In the genomic region with DNA sequence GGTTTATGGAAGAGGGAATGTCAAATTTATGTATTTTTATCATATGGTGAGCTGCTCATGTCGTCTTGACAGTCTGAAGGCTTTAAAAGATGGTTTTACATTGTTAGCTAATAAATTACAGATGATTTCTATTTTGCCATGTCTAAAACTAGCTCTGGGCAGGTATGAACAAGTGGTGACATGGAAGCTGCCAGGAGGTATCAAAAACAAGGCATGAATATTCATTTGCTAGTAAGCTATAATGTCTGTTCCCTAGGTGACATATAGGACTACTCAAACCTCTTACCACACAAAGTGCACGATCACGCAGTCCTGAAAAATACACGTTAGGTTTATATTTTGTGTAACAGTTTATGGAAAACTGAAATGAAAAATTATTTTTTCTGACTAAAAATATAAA, we compare ENCODE assay signal across 21 cellular contexts. TPM values are rescaled to one million over a fixed set of nuclear protein-coding genes. Genes with fewer than 3 reads are reported as not detected.
DNase-seq lines count a peak whose midpoint lies in the region; ATAC-seq, FAIRE-seq and TF ChIP-seq lines count a peak whose summit lies in the region.
"Had no signal": no experiment of that assay in that cellular context is flagged by ENCODE, and none has a peak within 500 bp of the region (broad histone marks: within the 10 kb centered on the region; RNA-seq: fewer than 3 reads in every experiment).

No MANE protein-coding gene starts in this region.

- H3K27ac ChIP-seq in HepG2 (ENCODE audit: extremely low read length, insufficient read depth, low read length) (no peak overlapping the region), right lobe of liver (no peak overlapping the region), GM12878 (ENCODE audit: control insufficient read depth, insufficient read depth) (no peak overlapping the region), keratinocyte (ENCODE audit: control insufficient read depth, insufficient read depth, low read length) (peak overlapping the region; percentile 19), upper lobe of right lung (no peak overlapping the region)
- H3K27ac ChIP-seq: A549 had no signal

- FAIRE-seq in HepG2 (lab: Jason Lieb, UNC) = no peak
- peak; percentile 13 for FAIRE-seq in GM12878 (lab: Jason Lieb, UNC)
- FAIRE-seq in keratinocyte (lab: Jason Lieb, UNC) = peak; percentile 5
- FAIRE-seq: GM12891 had no signal

- H3K36me3 ChIP-seq in HepG2 (replicated peaks in 1 of 2; ENCODE audit: control insufficient read depth in 1 of 2, insufficient read depth in 2 of 2, low read length in 2 of 2) (peaks cover 4 to 21% of the 10 kb centered on the region in 2 experiments; a peak in 4 of 5 replicates), right lobe of liver (peaks cover 0 to 9% (median 2%) of the 10 kb centered on the region in 4 donors), GM12878 (ENCODE audit: control insufficient read depth in 2 of 2, insufficient read depth in 2 of 2, low read length in 1 of 2) (peaks cover 0 to 5% of the 10 kb centered on the region in 2 experiments; a peak in 2 of 4 replicates), keratinocyte (ENCODE audit: control insufficient read depth in 2 of 2, extremely low read depth in 1 of 2, insufficient read depth in 2 of 2, low read length in 2 of 2) (peaks cover 11 to 44% of the 10 kb centered on the region in 2 experiments), upper lobe of right lung (peaks cover 13% of the 10 kb centered on the region)

- no peak overlapping the region for H3K4me2 ChIP-seq in HepG2 (ENCODE audit: low read depth, low read length)
- no peak overlapping the region for H3K4me2 ChIP-seq in GM12878 (ENCODE audit: control insufficient read depth, insufficient read depth)
- no peak overlapping the region for H3K4me2 ChIP-seq in keratinocyte (ENCODE audit: control insufficient read depth, extremely low read depth, insufficient read depth, low read depth, low read length)
- H3K4me2 ChIP-seq: A549 had no signal

- H3K27me3 ChIP-seq in HepG2 (ENCODE audit: control insufficient read depth in 1 of 2, insufficient read depth in 2 of 2, low read length in 2 of 2) = no peaks in the 10 kb centered on the region
- no peaks in the 10 kb centered on the region for H3K27me3 ChIP-seq in right lobe of liver
- H3K27me3 ChIP-seq in GM12878 (replicated peaks in 1 of 2; ENCODE audit: control insufficient read depth in 2 of 2, insufficient read depth in 2 of 2, low read length in 1 of 2) = no peaks in the 10 kb centered on the region
- no peaks in the 10 kb centered on the region for H3K27me3 ChIP-seq in keratinocyte (ENCODE audit: control insufficient read depth, extremely low read depth, insufficient read depth, low read length)
- H3K27me3 ChIP-seq in upper lobe of right lung = no peaks in the 10 kb centered on the region
- H3K27me3 ChIP-seq: MG63 had no signal

- DNase-seq in HepG2 (ENCODE audit: low spot score) (no peak), right lobe of liver (no peak), GM12878 (ENCODE audit: low read depth, low spot score) (no peak), keratinocyte (ENCODE audit: low read depth, low spot score) (no peak), UCSD-AML1 (lab: John Stamatoyannopoulos, UW; ENCODE audit: unreplicated experiment) (no peak), left lobe of liver (ENCODE audit: low spot score) (no peak), upper lobe of right lung (no peak)
- DNase-seq: CD4-positive, alpha-beta T cell; DMS53; EL; MG63; NCI-H1048; NCI-H146; NCI-H2081 treated with DMSO at 0.1 percent for 48 hours; NCI-H510A treated with DMSO at 0.1 percent for 48 hours; T-cell had no signal

- TF ChIP-seq RAD21 in HepG2 (CRISPR knock-in tag; IDR thresholded peaks at IDR 0.05) (no peak), GM12878 (IDR thresholded peaks at IDR 0.05; ENCODE audit: insufficient read depth, low read depth, low read length) (no peak)

- H3K9me3 ChIP-seq in HepG2 (ENCODE audit: low read length) (no peaks in the 10 kb centered on the region), right lobe of liver (no peaks in the 10 kb centered on the region), GM12878 (replicated peaks; ENCODE audit: control insufficient read depth, insufficient read depth, low read length) (no peaks in the 10 kb centered on the region), keratinocyte (ENCODE audit: control insufficient read depth, low read depth, low read length) (no peaks in the 10 kb centered on the region), upper lobe of right lung (no peaks in the 10 kb centered on the region)
- H3K9me3 ChIP-seq: A549, MG63 had no signal

- no peaks in the 10 kb centered on the region for H4K20me1 ChIP-seq in HepG2 (ENCODE audit: insufficient read depth, low read length)
- no peaks in the 10 kb centered on the region for H4K20me1 ChIP-seq in GM12878 (ENCODE audit: control insufficient read depth, insufficient read depth)
- peaks cover 8% of the 10 kb centered on the region for H4K20me1 ChIP-seq in keratinocyte (ENCODE audit: control insufficient read depth, extremely low read depth, insufficient read depth, low read length)

- H3K79me2 ChIP-seq in HepG2 (ENCODE audit: insufficient read depth, low read length) = no peaks in the 10 kb centered on the region
- H3K79me2 ChIP-seq in GM12878 (ENCODE audit: control insufficient read depth, insufficient read depth, low read length) = no peaks in the 10 kb centered on the region
- no peaks in the 10 kb centered on the region for H3K79me2 ChIP-seq in keratinocyte (ENCODE audit: control insufficient read depth, insufficient read depth, low read length)

- WGBS in HepG2 (ENCODE audit: low lambda C conversion rate) = 96% methylated on average over 4 of the region's 4 CpGs
- 90% methylated on average over 4 of the region's 4 CpGs for WGBS in right lobe of liver (ENCODE audit: insufficient coverage, low coverage, low lambda C conversion rate, missing lambda C conversion rate)
- 74% methylated on average over 4 of the region's 4 CpGs for WGBS in GM12878 (ENCODE audit: insufficient coverage, insufficient replicate concordance, low lambda C conversion rate, missing lambda C conversion rate)

- TF ChIP-seq POLR2A in HepG2 (IDR thresholded peaks at IDR 0.05; ENCODE audit: insufficient read depth in 1 of 2, low read depth in 2 of 2, low read length in 2 of 2) (no peak), right lobe of liver (IDR thresholded peaks at IDR 0.05) (no peak), GM12878 (IDR thresholded peaks at IDR 0.05; ENCODE audit: low read depth, low read length) (no peak)

- H3K9ac ChIP-seq in HepG2 (ENCODE audit: insufficient read depth, low read depth, low read length) (no peak overlapping the region), GM12878 (ENCODE audit: control insufficient read depth, insufficient read depth, low read length) (no peak overlapping the region), keratinocyte (ENCODE audit: control insufficient read depth, extremely low read depth, insufficient read depth, low read length) (no peak overlapping the region)

- intact Hi-C loops in HepG2 (cut with micrococcal nuclease; ENCODE audit: unreplicated experiment) = loop anchor here (2.0 to 5.0 kb wide), 2 partner anchors 15 to 116 kb away; no protein-coding TSS in a partner anchor
- intact Hi-C loops in right lobe of liver (cut with DNase I) = no loop called here
- intact Hi-C loops in GM12878 (cut with micrococcal nuclease; ENCODE audit: unreplicated experiment) = no loop called here
- intact Hi-C loops in upper lobe of right lung (cut with DNase I) = no loop called here

- H3K4me1 ChIP-seq in HepG2 (ENCODE audit: insufficient read depth, low read length) (peaks cover 12% of the 10 kb centered on the region), right lobe of liver (peaks cover 0 to 8% (median 0%) of the 10 kb centered on the region in 4 donors), GM12878 (ENCODE audit: control insufficient read depth, insufficient read depth, low read length) (no peaks in the 10 kb centered on the region), keratinocyte (ENCODE audit: control insufficient read depth, extremely low read depth, insufficient read depth, low read length) (peaks cover 33% of the 10 kb centered on the region), upper lobe of right lung (no peaks in the 10 kb centered on the region)
- H3K4me1 ChIP-seq: A549 had no signal

- dilution Hi-C loops in keratinocyte (cut with MboI; ENCODE audit: extremely low pct_ligation_motif_present, low sequenced_read_pairs) = loop anchor here (25.0 kb wide), 1 partner anchor 186 kb away; no protein-coding TSS in a partner anchor

- ATAC-seq in HepG2 (no peak), right lobe of liver (no peak), GM12878 (no peak), left lobe of liver (no peak), GM19351 (IDR thresholded peaks at IDR 0.05; ENCODE audit: unreplicated experiment) (no peak), upper lobe of right lung (no peak)
- ATAC-seq: A549, Panc1, T-cell had no signal

- SMC1A ChIA-PET in GM12878 (lab: Charles Lee; ENCODE audit: uncharacterized antibody, unreplicated experiment) = interaction anchor here (0.7 to 7.4 kb wide), 11 partner anchors 12 to 200 kb away, joined by 3 to 73 read pairs (median 4); no protein-coding TSS in a partner anchor

- H3K4me3 ChIP-seq in HepG2 (replicated peaks in 1 of 3; ENCODE audit: insufficient read depth in 1 of 3, low read depth in 2 of 3, low read length in 3 of 3) = no peak overlapping the region
- H3K4me3 ChIP-seq in right lobe of liver = no peak overlapping the region
- no peak overlapping the region for H3K4me3 ChIP-seq in GM12878
- no peak overlapping the region for H3K4me3 ChIP-seq in keratinocyte (ENCODE audit: control insufficient read depth in 2 of 3, extremely low read depth in 1 of 3, insufficient read depth in 2 of 3, low read depth in 1 of 3, low read length in 3 of 3)
- H3K4me3 ChIP-seq in upper lobe of right lung = no peak overlapping the region
- H3K4me3 ChIP-seq: A549, MG63 had no signal

- CTCF ChIA-PET in HepG2 (lab: Yijun Ruan, JAX; ENCODE audit: low intra/inter-chr PET ratio, low total read pairs) (no interaction called here), GM12878 (lab: Yijun Ruan, JAX) (interaction anchor here (0.7 to 4.4 kb wide), 12 partner anchors 9 to 195 kb away, joined by 3 to 57 read pairs (median 4); no protein-coding TSS in a partner anchor)

- TF ChIP-seq CTCF in HepG2 (CRISPR knock-in tag; IDR thresholded peaks at IDR 0.05) (no peak), right lobe of liver (IDR thresholded peaks at IDR 0.05) (no peak), GM12878 (IDR thresholded peaks at IDR 0.05 in 2 of 3, conservative IDR thresholded peaks at IDR 0.05 in 1 of 3; ENCODE audit: control insufficient read depth in 2 of 3, extremely low read depth in 1 of 3, insufficient read depth in 1 of 3, low read depth in 3 of 3, low read length in 3 of 3) (no peak), keratinocyte (optimal IDR thresholded peaks at IDR 0.05 in 1 of 3, IDR thresholded peaks at IDR 0.05 in 1 of 3, conservative IDR thresholded peaks at IDR 0.05 in 1 of 3; ENCODE audit: extremely low read depth in 1 of 3, insufficient read depth in 2 of 3, low read length in 3 of 3) (no peak), upper lobe of right lung (IDR thresholded peaks at IDR 0.05) (no peak)

- no peak overlapping the region for H2AFZ ChIP-seq in HepG2 (ENCODE audit: low read length)
- H2AFZ ChIP-seq in GM12878 (ENCODE audit: control insufficient read depth, low read depth, low read length) = no peak overlapping the region
- H2AFZ ChIP-seq in keratinocyte (ENCODE audit: control insufficient read depth, low read length) = no peak overlapping the region

- in situ Hi-C loops in HepG2 (cut with HindIII; ENCODE audit: extremely low pct_ligation_motif_present, low pct_unique_long_range_greater_than_20kb) = no loop called here
- in situ Hi-C loops in GM12878 (cut with MboI) = no loop called here

- BruUV-seq in HepG2 (replicated peaks; lab: Mats Ljungman, UMichigan) = TSS peak; percentile 9
- no TSS peak for BruUV-seq in GM12878 (replicated peaks; lab: Mats Ljungman, UMichigan)

- TF ChIP-seq EP300 in HepG2 (IDR thresholded peaks at IDR 0.05; ENCODE audit: low read depth in 2 of 2, low read length in 2 of 2) (no peak), HepG2 (CRISPR knock-in tag; IDR thresholded peaks at IDR 0.05; ENCODE audit: borderline replicate concordance) (no peak), GM12878 (IDR thresholded peaks at IDR 0.05; ENCODE audit: borderline replicate concordance in 1 of 2, control insufficient read depth in 1 of 2, low read depth in 2 of 2, low read length in 2 of 2) (no peak)

- POLR2A ChIA-PET in HepG2 (lab: Yijun Ruan, JAX) = no interaction called here
- POLR2A ChIA-PET in GM12878 (lab: Charles Lee) = interaction anchor here (0.5 to 1.1 kb wide), 3 partner anchors 55 to 956 kb away, joined by 3 to 10 read pairs (median 6); no protein-coding TSS in a partner anchor

- no peaks in the 10 kb centered on the region for H3K9me1 ChIP-seq in keratinocyte (ENCODE audit: control insufficient read depth, extremely low read depth, insufficient read depth, low read length)

- RAD21 ChIA-PET in GM12878 (lab: Charles Lee; ENCODE audit: unreplicated experiment) = interaction anchor here (1.1 to 2.5 kb wide), 3 partner anchors 66 to 203 kb away, joined by 3 to 29 read pairs (median 3); no protein-coding TSS in a partner anchor

RNA-seq across cellular contexts. Expression of a gene that starts 34.8 kb away (rescaled TPM):
- total RNA-seq in HepG2 (2016; rRNA removed; fragmentation: Illumina TruSeq; extraction: Trizol) (16.3 and 23.2 TPM in 2 replicates), right lobe of liver (10 to 100 TPM; 17.8 to 69.6 (median 31.5) TPM), GM12878 (2014; rRNA removed) (35.4 and 43.9 TPM in 2 replicates), GM12878 (2014; rRNA removed; fragmentation: Illumina TruSeq; extraction: Trizol) (38.6 and 39.2 TPM in 2 replicates), GM12878 (2021) (36.2 TPM in 2 replicates), left lobe of liver (41.8 TPM), upper lobe of right lung (29.4 TPM)
- total RNA-seq in HepG2 (2016; cell fraction: cytosol; rRNA removed; fragmentation: Illumina TruSeq; extraction: Trizol; ENCODE audit: low read depth) = 42.6 and 48.7 TPM in 2 replicates
- total RNA-seq in HepG2 (2016; cell fraction: insoluble cytoplasmic fraction; rRNA removed; fragmentation: Illumina TruSeq; extraction: Trizol) = 18.1 and 25.7 TPM in 2 replicates
- total RNA-seq in HepG2 (2016; cell fraction: membrane; rRNA removed; fragmentation: Illumina TruSeq; extraction: Trizol) = 26.9 and 29.4 TPM in 2 replicates
- total RNA-seq in HepG2 (2016; cell fraction: nucleus; rRNA removed; fragmentation: Illumina TruSeq; extraction: Trizol) = 36.0 and 39.4 TPM in 2 replicates
- polyA plus RNA-seq in HepG2 (2011; rRNA removed) (11.7 and 17.5 TPM in 2 replicates), GM12878 (2011; rRNA removed) (20.2 and 31.3 TPM in 2 replicates), GM12878 (2014; fragmentation: Illumina TruSeq; extraction: Trizol) (38.8 and 58.0 TPM in 2 replicates), GM12878 (2014; fragmentation: Nextera tagmentation; extraction: Ambion mirVana) (10 to 100 TPM; 19.5 to 31.4 TPM), GM12878 (2014; rRNA removed) (32.4 and 41.2 TPM in 2 replicates), GM12878 (2016; fragmentation: Nextera tagmentation; extraction: Ambion mirVana) (10 to 100 TPM; 38.8 to 40.4 TPM), keratinocyte (1.8 to 5.3 TPM (median 4.0 TPM) in 3 replicates)
- 6.4 and 9.1 TPM in 2 replicates for polyA plus RNA-seq in HepG2 (2011; cell fraction: cytosol; rRNA removed)
- polyA plus RNA-seq in HepG2 (2011; cell fraction: nucleus; rRNA removed) = 12.3 and 12.7 TPM in 2 replicates
- polyA plus RNA-seq in HepG2 (2012) = 12.2 and 16.3 TPM in 2 replicates
- 8.6 and 11.5 TPM in 2 replicates for polyA plus RNA-seq in HepG2 (2016; cell fraction: cytosol; fragmentation: Illumina TruSeq; extraction: Trizol; ENCODE audit: low read depth)
- polyA plus RNA-seq in HepG2 (2016; cell fraction: insoluble cytoplasmic fraction; fragmentation: Illumina TruSeq; extraction: Trizol; ENCODE audit: low read depth) = 18.1 and 18.9 TPM in 2 replicates
- polyA plus RNA-seq in HepG2 (2016; cell fraction: membrane; fragmentation: Illumina TruSeq; extraction: Trizol; ENCODE audit: low read depth) = 13.3 and 15.7 TPM in 2 replicates
- 68.6 and 70.2 TPM in 2 replicates for polyA plus RNA-seq in HepG2 (2016; cell fraction: nucleus; fragmentation: Illumina TruSeq; extraction: Trizol; ENCODE audit: insufficient read depth, low read depth)
- 12.2 TPM in 1 of 2 replicates, not detected in the other for polyA minus RNA-seq in HepG2 (2011; rRNA and poly(A)+ RNA removed; ENCODE audit: low replicate concordance)
- polyA minus RNA-seq in HepG2 (2011; cell fraction: cytosol; rRNA and poly(A)+ RNA removed) = 13.5 and 16.5 TPM in 2 replicates
- 33.6 and 35.4 TPM in 2 replicates for polyA minus RNA-seq in HepG2 (2011; cell fraction: nucleus; rRNA and poly(A)+ RNA removed)
- total RNA-seq in GM12878 (2013; cell fraction: nucleolus; rRNA removed) = 172 and 176 TPM in 2 replicates
- 3.2 TPM for polyA plus RNA-seq in GM12878 (2011; ENCODE audit: low read depth)
- polyA plus RNA-seq in GM12878 (2011; cell fraction: cytosol; rRNA removed) = 6.9 and 9.8 TPM in 2 replicates
- 21.4 and 27.9 TPM in 2 replicates for polyA plus RNA-seq in GM12878 (2011; cell fraction: nucleus; rRNA removed)
- 6.3 and 11.1 TPM in 2 replicates for polyA plus RNA-seq in GM12878 (2012)
- 10.3 and 13.2 TPM in 2 replicates for polyA minus RNA-seq in GM12878 (2011; rRNA and poly(A)+ RNA removed)
- 7.8 and 8.3 TPM in 2 replicates for polyA minus RNA-seq in GM12878 (2011; cell fraction: cytosol; rRNA and poly(A)+ RNA removed)
- 25.9 and 40.0 TPM in 2 replicates for polyA minus RNA-seq in GM12878 (2011; cell fraction: nucleus; rRNA and poly(A)+ RNA removed)
- 14.4 TPM for polyA plus RNA-seq in keratinocyte (2011; ENCODE audit: low read depth)
- polyA plus RNA-seq in keratinocyte (2011; cell fraction: cytosol; rRNA removed) = 1.2 and 2.7 TPM in 2 replicates
- 4.3 and 5.2 TPM in 2 replicates for polyA plus RNA-seq in keratinocyte (2011; cell fraction: nucleus; rRNA removed)
- 2.4 and 8.6 TPM in 2 replicates for polyA plus RNA-seq in keratinocyte (2012; ENCODE audit: low replicate concordance)
- 0.56 to 4.3 TPM (median 1.5 TPM) in 3 replicates for polyA minus RNA-seq in keratinocyte
- polyA minus RNA-seq in keratinocyte (2011; cell fraction: cytosol; rRNA and poly(A)+ RNA removed) = 5.2 TPM
- 3.1 and 5.4 TPM in 2 replicates for polyA minus RNA-seq in keratinocyte (2011; cell fraction: nucleus; rRNA and poly(A)+ RNA removed)
- polyA plus RNA-seq: BJ had no signal
